1 cellular context compared by ENCODE assay signal in genomic region chr2:60836491-60836890, GRCh38.
TF ChIP-seq lines count a peak whose summit lies in the region.

No MANE protein-coding gene starts in this region.

TF ChIP-seq in K562, 482 proteins besides CTCF, POLR2A, EP300 and RAD21 (continued from another document):
- TF ChIP-seq ZBTB40 (IDR thresholded peaks at IDR 0.05) (no peak), ZBTB40 (CRISPR knock-in tag; IDR thresholded peaks at IDR 0.05) (no peak), ZBTB1 (CRISPR knock-in tag; IDR thresholded peaks at IDR 0.05; ENCODE audit: borderline replicate concordance, low read depth) (no peak), ATF3 (IDR thresholded peaks at IDR 0.05) (peak; percentile 43; the same call in 1 of the 2 replicates), ATF3 (CRISPR knock-in tag; conservative IDR thresholded peaks at IDR 0.05) (no peak), TRIM28 (IDR thresholded peaks at IDR 0.05) (no peak)
TF ChIP-seq in K562: peak in this region for 3.
